ENCODE assay signal across 1 cellular context in genomic region chr10:119448579-119449209, GRCh38.
TF ChIP-seq lines count a peak whose summit lies in the region.

No MANE protein-coding gene starts in this region.

TF ChIP-seq in GM23338, 12 proteins besides CTCF, POLR2A, EP300 and RAD21 (continued from another document):
- TF ChIP-seq, protein P1, sequence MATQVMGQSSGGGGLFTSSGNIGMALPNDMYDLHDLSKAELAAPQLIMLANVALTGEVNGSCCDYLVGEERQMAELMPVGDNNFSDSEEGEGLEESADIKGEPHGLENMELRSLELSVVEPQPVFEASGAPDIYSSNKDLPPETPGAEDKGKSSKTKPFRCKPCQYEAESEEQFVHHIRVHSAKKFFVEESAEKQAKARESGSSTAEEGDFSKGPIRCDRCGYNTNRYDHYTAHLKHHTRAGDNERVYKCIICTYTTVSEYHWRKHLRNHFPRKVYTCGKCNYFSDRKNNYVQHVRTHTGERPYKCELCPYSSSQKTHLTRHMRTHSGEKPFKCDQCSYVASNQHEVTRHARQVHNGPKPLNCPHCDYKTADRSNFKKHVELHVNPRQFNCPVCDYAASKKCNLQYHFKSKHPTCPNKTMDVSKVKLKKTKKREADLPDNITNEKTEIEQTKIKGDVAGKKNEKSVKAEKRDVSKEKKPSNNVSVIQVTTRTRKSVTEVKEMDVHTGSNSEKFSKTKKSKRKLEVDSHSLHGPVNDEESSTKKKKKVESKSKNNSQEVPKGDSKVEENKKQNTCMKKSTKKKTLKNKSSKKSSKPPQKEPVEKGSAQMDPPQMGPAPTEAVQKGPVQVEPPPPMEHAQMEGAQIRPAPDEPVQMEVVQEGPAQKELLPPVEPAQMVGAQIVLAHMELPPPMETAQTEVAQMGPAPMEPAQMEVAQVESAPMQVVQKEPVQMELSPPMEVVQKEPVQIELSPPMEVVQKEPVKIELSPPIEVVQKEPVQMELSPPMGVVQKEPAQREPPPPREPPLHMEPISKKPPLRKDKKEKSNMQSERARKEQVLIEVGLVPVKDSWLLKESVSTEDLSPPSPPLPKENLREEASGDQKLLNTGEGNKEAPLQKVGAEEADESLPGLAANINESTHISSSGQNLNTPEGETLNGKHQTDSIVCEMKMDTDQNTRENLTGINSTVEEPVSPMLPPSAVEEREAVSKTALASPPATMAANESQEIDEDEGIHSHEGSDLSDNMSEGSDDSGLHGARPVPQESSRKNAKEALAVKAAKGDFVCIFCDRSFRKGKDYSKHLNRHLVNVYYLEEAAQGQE (IDR thresholded peaks at IDR 0.05; ENCODE audit: unreplicated experiment): no peak
- TF ChIP-seq POLR2AphosphoS5 (IDR thresholded peaks at IDR 0.05; ENCODE audit: low read depth) (no peak), CREB1 (CRISPR knock-in tag; IDR thresholded peaks at IDR 0.05; ENCODE audit: low read depth) (no peak), EZH2phosphoT487 (IDR thresholded peaks at IDR 0.05; ENCODE audit: unreplicated experiment) (no peak), JUNB (IDR thresholded peaks at IDR 0.05; ENCODE audit: unreplicated experiment) (no peak), EZH2 (IDR thresholded peaks at IDR 0.05; ENCODE audit: low read depth, unreplicated experiment) (no peak), NANOG (IDR thresholded peaks at IDR 0.05; ENCODE audit: borderline replicate concordance) (no peak)
- TF ChIP-seq, protein P2, sequence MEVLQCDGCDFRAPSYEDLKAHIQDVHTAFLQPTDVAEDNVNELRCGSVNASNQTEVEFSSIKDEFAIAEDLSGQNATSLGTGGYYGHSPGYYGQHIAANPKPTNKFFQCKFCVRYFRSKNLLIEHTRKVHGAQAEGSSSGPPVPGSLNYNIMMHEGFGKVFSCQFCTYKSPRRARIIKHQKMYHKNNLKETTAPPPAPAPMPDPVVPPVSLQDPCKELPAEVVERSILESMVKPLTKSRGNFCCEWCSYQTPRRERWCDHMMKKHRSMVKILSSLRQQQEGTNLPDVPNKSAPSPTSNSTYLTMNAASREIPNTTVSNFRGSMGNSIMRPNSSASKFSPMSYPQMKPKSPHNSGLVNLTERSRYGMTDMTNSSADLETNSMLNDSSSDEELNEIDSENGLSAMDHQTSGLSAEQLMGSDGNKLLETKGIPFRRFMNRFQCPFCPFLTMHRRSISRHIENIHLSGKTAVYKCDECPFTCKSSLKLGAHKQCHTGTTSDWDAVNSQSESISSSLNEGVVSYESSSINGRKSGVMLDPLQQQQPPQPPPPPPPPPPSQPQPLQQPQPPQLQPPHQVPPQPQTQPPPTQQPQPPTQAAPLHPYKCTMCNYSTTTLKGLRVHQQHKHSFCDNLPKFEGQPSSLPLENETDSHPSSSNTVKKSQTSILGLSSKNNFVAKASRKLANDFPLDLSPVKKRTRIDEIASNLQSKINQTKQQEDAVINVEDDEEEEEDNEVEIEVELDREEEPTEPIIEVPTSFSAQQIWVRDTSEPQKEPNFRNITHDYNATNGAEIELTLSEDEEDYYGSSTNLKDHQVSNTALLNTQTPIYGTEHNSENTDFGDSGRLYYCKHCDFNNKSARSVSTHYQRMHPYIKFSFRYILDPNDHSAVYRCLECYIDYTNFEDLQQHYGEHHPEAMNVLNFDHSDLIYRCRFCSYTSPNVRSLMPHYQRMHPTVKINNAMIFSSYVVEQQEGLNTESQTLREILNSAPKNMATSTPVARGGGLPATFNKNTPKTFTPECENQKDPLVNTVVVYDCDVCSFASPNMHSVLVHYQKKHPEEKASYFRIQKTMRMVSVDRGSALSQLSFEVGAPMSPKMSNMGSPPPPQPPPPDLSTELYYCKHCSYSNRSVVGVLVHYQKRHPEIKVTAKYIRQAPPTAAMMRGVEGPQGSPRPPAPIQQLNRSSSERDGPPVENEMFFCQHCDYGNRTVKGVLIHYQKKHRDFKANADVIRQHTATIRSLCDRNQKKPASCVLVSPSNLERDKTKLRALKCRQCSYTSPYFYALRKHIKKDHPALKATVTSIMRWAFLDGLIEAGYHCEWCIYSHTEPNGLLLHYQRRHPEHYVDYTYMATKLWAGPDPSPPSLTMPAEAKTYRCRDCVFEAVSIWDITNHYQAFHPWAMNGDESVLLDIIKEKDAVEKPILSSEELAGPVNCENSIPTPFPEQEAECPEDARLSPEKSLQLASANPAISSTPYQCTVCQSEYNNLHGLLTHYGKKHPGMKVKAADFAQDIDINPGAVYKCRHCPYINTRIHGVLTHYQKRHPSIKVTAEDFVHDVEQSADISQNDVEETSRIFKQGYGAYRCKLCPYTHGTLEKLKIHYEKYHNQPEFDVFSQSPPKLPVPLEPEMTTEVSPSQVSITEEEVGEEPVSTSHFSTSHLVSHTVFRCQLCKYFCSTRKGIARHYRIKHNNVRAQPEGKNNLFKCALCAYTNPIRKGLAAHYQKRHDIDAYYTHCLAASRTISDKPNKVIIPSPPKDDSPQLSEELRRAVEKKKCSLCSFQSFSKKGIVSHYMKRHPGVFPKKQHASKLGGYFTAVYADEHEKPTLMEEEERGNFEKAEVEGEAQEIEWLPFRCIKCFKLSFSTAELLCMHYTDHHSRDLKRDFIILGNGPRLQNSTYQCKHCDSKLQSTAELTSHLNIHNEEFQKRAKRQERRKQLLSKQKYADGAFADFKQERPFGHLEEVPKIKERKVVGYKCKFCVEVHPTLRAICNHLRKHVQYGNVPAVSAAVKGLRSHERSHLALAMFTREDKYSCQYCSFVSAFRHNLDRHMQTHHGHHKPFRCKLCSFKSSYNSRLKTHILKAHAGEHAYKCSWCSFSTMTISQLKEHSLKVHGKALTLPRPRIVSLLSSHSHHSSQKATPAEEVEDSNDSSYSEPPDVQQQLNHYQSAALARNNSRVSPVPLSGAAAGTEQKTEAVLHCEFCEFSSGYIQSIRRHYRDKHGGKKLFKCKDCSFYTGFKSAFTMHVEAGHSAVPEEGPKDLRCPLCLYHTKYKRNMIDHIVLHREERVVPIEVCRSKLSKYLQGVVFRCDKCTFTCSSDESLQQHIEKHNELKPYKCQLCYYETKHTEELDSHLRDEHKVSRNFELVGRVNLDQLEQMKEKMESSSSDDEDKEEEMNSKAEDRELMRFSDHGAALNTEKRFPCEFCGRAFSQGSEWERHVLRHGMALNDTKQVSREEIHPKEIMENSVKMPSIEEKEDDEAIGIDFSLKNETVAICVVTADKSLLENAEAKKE (CRISPR knock-in tag; IDR thresholded peaks at IDR 0.05): no peak
- TF ChIP-seq, protein P3, sequence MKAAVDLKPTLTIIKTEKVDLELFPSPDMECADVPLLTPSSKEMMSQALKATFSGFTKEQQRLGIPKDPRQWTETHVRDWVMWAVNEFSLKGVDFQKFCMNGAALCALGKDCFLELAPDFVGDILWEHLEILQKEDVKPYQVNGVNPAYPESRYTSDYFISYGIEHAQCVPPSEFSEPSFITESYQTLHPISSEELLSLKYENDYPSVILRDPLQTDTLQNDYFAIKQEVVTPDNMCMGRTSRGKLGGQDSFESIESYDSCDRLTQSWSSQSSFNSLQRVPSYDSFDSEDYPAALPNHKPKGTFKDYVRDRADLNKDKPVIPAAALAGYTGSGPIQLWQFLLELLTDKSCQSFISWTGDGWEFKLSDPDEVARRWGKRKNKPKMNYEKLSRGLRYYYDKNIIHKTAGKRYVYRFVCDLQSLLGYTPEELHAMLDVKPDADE (IDR thresholded peaks at IDR 0.05): no peak
